1 cellular context compared by ENCODE assay signal in the genomic region with DNA sequence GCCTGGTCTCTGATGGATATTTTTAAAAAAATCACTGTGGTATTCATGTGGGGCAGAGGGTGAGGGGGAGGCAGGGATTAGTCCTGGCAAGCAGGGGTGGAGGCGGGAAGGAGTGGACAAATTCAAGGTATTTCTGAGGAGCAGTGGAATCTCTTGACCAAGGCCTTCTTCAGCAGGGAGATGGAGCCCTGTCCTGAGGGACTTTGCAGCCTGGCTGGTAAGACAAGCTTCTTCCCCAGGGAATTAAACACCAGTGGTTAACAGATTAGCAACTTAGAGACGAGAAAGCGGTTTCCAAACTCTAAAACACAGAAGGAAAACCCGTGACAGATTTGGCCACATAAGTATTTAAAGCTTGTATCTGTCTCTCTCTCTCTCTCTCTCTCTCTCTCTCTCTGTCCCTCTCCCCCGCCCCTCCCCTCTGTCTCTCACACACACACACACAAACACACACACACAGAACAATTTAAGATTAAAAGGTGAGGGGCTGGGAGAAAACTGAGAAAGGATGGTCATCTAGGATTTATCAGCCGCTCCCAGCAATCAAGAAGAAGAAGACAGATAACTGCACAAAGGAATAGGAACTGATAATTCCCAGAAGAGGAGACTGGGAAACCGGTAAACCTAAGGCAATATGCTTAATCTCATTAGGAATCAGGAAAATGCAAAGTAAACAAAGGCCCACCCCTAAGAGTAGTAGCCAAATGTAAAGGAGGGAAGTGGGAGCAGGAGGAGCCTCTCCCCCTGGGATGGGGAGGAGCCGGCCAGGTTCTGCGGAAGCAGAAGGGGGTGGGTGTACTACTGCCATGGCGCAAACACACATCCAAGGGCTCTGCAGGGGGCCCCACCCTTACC.
A peak's percentile ranks its signal among the peaks of the same experiment; 100 is the strongest.
TF ChIP-seq lines count a peak whose summit lies in the region.
"Not testable (repeated sequence)": the region's sequence is repeated elsewhere in the genome, so short reads cannot be mapped to it uniquely, and the experiment has no call there.

No MANE protein-coding gene starts in this region.

TF ChIP-seq in K562, 482 proteins besides CTCF, POLR2A, EP300 and RAD21 (continues in another document):
- TF ChIP-seq ZEB2 (IDR thresholded peaks at IDR 0.05) (0 out of 2 replicates have a peak, but pooled peaks have one; percentile 22), ELF4 (CRISPR knock-in tag; IDR thresholded peaks at IDR 0.05) (peak; percentile 93), AFF1 (IDR thresholded peaks at IDR 0.05; ENCODE audit: low read depth in 1 of 2, partially characterized antibody in 2 of 2) (peak in 1 of 2 experiments; percentile 55), ZNF584 (CRISPR knock-in tag; IDR thresholded peaks at IDR 0.05; ENCODE audit: low read depth) (0 out of 2 replicates have a peak, but pooled peaks have one; percentile 1), HDAC1 (IDR thresholded peaks at IDR 0.05) (peak in 1 of 2 experiments; percentile 68; a peak in 1 of 4 replicates), TAL1 (IDR thresholded peaks at IDR 0.05) (peak; percentile 53), TCF3 (CRISPR knock-in tag; IDR thresholded peaks at IDR 0.05) (peak; percentile 22; the same call in 1 of the 2 replicates), NKRF (IDR thresholded peaks at IDR 0.05; ENCODE audit: borderline replicate concordance) (peak; percentile 49; the same call in 1 of the 2 replicates), SMAD4 (CRISPR knock-in tag; conservative IDR thresholded peaks at IDR 0.05) (0 out of 2 replicates have a peak, but pooled peaks have one; percentile 23), EHMT2 (IDR thresholded peaks at IDR 0.05) (0 out of 2 replicates have a peak, but pooled peaks have one; percentile 27), ARHGAP35 (IDR thresholded peaks at IDR 0.05; ENCODE audit: partially characterized antibody) (peak; percentile 32), SMARCA4 (IDR thresholded peaks at IDR 0.05) (peak; percentile 74), CTBP1 (IDR thresholded peaks at IDR 0.05; ENCODE audit: borderline replicate concordance) (0 out of 2 replicates have a peak, but pooled peaks have one; percentile 23), HDGF (IDR thresholded peaks at IDR 0.05) (peak; percentile 82; the same call in 1 of the 2 replicates), DPF2 (IDR thresholded peaks at IDR 0.05) (peak; percentile 72), MTA1 (IDR thresholded peaks at IDR 0.05; ENCODE audit: borderline replicate concordance) (peak; percentile 56; the same call in 1 of the 2 replicates), BCOR (IDR thresholded peaks at IDR 0.05) (0 out of 2 replicates have a peak, but pooled peaks have one; percentile 27), HDAC2 (IDR thresholded peaks at IDR 0.05) (peak; percentile 50), MLLT1 (IDR thresholded peaks at IDR 0.05) (peak; percentile 17 to 67; a peak in 1 of 4 replicates), CBFA2T2 (conservative IDR thresholded peaks at IDR 0.05) (peak; percentile 43), SOX6 (IDR thresholded peaks at IDR 0.05) (peak; percentile 50; the same call in 1 of the 2 replicates), TOE1 (IDR thresholded peaks at IDR 0.05; ENCODE audit: borderline replicate concordance) (peak; percentile 53; the same call in 1 of the 2 replicates), ZBTB40 (IDR thresholded peaks at IDR 0.05) (0 out of 2 replicates have a peak, but pooled peaks have one; percentile 29)
- TF ChIP-seq, protein P1, sequence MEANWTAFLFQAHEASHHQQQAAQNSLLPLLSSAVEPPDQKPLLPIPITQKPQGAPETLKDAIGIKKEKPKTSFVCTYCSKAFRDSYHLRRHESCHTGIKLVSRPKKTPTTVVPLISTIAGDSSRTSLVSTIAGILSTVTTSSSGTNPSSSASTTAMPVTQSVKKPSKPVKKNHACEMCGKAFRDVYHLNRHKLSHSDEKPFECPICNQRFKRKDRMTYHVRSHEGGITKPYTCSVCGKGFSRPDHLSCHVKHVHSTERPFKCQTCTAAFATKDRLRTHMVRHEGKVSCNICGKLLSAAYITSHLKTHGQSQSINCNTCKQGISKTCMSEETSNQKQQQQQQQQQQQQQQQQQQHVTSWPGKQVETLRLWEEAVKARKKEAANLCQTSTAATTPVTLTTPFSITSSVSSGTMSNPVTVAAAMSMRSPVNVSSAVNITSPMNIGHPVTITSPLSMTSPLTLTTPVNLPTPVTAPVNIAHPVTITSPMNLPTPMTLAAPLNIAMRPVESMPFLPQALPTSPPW (CRISPR knock-in tag; IDR thresholded peaks at IDR 0.05) = peak; percentile 81
- TF ChIP-seq, protein P2, sequence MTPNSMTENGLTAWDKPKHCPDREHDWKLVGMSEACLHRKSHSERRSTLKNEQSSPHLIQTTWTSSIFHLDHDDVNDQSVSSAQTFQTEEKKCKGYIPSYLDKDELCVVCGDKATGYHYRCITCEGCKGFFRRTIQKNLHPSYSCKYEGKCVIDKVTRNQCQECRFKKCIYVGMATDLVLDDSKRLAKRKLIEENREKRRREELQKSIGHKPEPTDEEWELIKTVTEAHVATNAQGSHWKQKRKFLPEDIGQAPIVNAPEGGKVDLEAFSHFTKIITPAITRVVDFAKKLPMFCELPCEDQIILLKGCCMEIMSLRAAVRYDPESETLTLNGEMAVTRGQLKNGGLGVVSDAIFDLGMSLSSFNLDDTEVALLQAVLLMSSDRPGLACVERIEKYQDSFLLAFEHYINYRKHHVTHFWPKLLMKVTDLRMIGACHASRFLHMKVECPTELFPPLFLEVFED (CRISPR knock-in tag; conservative IDR thresholded peaks at IDR 0.05) = peak; percentile 71; the same call in 1 of the 2 replicates
- TF ChIP-seq TOE1 (CRISPR knock-in tag; IDR thresholded peaks at IDR 0.05; ENCODE audit: borderline replicate concordance, low read depth); ZBTB40 (CRISPR knock-in tag; IDR thresholded peaks at IDR 0.05): not testable (repeated sequence)
